Comparison of ENCODE assay signal across 4 cellular contexts in the genomic region with DNA sequence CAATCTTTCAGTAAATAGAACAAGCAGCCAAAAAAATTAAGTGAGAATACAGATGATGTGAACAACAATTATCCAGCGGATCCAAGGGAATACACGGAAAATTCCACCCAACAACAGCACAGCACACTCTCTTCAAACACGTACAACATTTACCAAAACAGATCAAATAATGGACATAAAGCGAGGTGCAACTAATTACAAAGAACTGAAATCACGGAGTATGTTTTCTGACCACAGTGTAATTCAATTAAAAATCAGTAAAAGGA.
"Had no signal": no experiment of that assay in that cellular context is flagged by ENCODE, and none has a peak within 500 bp of the region (broad histone marks: within the 10 kb centered on the region; RNA-seq: fewer than 3 reads in every experiment).

No MANE protein-coding gene starts in this region.

- H3K4me3 Mint-ChIP-seq: GM23338, H9 had no signal

- H3K4me3 ChIP-seq: GM23338 had no signal

- DNase-seq: H9, HCEC 1CT, IMR-90 had no signal

- H3K4me1 Mint-ChIP-seq: GM23338, H9 had no signal

- ATAC-seq: GM23338 had no signal

- H3K27ac Mint-ChIP-seq: GM23338, H9 had no signal
